ENCODE assay signal across 1 cellular context in genomic region chr2:61853848-61854434, GRCh38.
TF ChIP-seq lines count a peak whose summit lies in the region.

A gene with protein sequence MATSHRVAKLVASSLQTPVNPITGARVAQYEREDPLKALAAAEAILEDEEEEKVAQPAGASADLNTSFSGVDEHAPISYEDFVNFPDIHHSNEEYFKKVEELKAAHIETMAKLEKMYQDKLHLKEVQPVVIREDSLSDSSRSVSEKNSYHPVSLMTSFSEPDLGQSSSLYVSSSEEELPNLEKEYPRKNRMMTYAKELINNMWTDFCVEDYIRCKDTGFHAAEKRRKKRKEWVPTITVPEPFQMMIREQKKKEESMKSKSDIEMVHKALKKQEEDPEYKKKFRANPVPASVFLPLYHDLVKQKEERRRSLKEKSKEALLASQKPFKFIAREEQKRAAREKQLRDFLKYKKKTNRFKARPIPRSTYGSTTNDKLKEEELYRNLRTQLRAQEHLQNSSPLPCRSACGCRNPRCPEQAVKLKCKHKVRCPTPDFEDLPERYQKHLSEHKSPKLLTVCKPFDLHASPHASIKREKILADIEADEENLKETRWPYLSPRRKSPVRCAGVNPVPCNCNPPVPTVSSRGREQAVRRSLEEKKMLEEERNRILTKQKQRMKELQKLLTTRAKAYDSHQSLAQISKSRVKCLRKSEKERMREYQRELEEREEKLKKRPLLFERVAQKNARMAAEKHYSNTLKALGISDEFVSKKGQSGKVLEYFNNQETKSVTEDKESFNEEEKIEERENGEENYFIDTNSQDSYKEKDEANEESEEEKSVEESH (minus strand): TSS chr2:61854060. CDS start chr2:61854041, 19 bp downstream.

TF ChIP-seq in HepG2, 621 proteins besides CTCF, POLR2A, EP300 and RAD21 (continued from another document and continues in another):
- TF ChIP-seq LRRFIP1 (CRISPR knock-in tag; conservative IDR thresholded peaks at IDR 0.05) (no peak; the same call in 1 of the 2 replicates), ZNF33B (CRISPR knock-in tag; IDR thresholded peaks at IDR 0.05) (peak; percentile 91; the same call in 1 of the 2 replicates), ZNF713 (CRISPR knock-in tag; IDR thresholded peaks at IDR 0.05) (peak; percentile 57; the same call in 1 of the 2 replicates), ISL2 (CRISPR knock-in tag; IDR thresholded peaks at IDR 0.05) (peak; percentile 68), ZNF644 (CRISPR knock-in tag; IDR thresholded peaks at IDR 0.05; ENCODE audit: low read depth) (0 out of 2 replicates have a peak, but pooled peaks have one; percentile 13), TAF15 (IDR thresholded peaks at IDR 0.05; ENCODE audit: low read depth, low read length, poor library complexity, severe bottlenecking) (no peak), PHF5A (CRISPR knock-in tag; IDR thresholded peaks at IDR 0.05; ENCODE audit: low read depth, unreplicated experiment) (peak; percentile 27), ZNF660 (CRISPR knock-in tag; IDR thresholded peaks at IDR 0.05; ENCODE audit: borderline replicate concordance, low read depth) (no peak), PPARG (CRISPR knock-in tag; conservative IDR thresholded peaks at IDR 0.05) (peak; percentile 46; the same call in 1 of the 2 replicates), DRAP1 (CRISPR knock-in tag; IDR thresholded peaks at IDR 0.05) (0 out of 2 replicates have a peak, but pooled peaks have one; percentile 19), RBFOX2 (IDR thresholded peaks at IDR 0.05; ENCODE audit: low read depth, low read length) (peak; percentile 70), ZNF709 (CRISPR knock-in tag; IDR thresholded peaks at IDR 0.05) (peak; percentile 90), ZNF629 (CRISPR knock-in tag; conservative IDR thresholded peaks at IDR 0.05) (no peak), MBNL3 (CRISPR knock-in tag; conservative IDR thresholded peaks at IDR 0.05) (no peak), ZNF407 (CRISPR knock-in tag; IDR thresholded peaks at IDR 0.05; ENCODE audit: not compliant biosample characterization) (no peak), CREB1 (IDR thresholded peaks at IDR 0.05) (no peak), CREB1 (CRISPR knock-in tag; IDR thresholded peaks at IDR 0.05) (no peak; the same call in 1 of the 2 replicates), TMF1 (CRISPR knock-in tag; IDR thresholded peaks at IDR 0.05; ENCODE audit: low read depth) (0 out of 2 replicates have a peak, but pooled peaks have one; percentile 57), MEIS1 (CRISPR knock-in tag; IDR thresholded peaks at IDR 0.05; ENCODE audit: borderline replicate concordance) (peak; percentile 89), CREBL2 (CRISPR knock-in tag; IDR thresholded peaks at IDR 0.05; ENCODE audit: borderline replicate concordance) (no peak; the same call in 1 of the 2 replicates), ZNF549 (CRISPR knock-in tag; IDR thresholded peaks at IDR 0.05) (0 out of 2 replicates have a peak, but pooled peaks have one; percentile 52), ZNF350 (CRISPR knock-in tag; IDR thresholded peaks at IDR 0.05; ENCODE audit: borderline replicate concordance, low read depth) (no peak; the same call in none of the 2 replicates), CAMTA2 (CRISPR knock-in tag; IDR thresholded peaks at IDR 0.05; ENCODE audit: borderline replicate concordance) (no peak), TP53 (CRISPR knock-in tag; conservative IDR thresholded peaks at IDR 0.05) (0 out of 2 replicates have a peak, but pooled peaks have one; percentile 37), PCBP1 (IDR thresholded peaks at IDR 0.05; ENCODE audit: borderline replicate concordance, low read depth, low read length) (no peak), ZNF317 (CRISPR knock-in tag; IDR thresholded peaks at IDR 0.05) (peak; percentile 75; the same call in 1 of the 2 replicates), ONECUT2 (CRISPR knock-in tag; IDR thresholded peaks at IDR 0.05) (no peak), PLRG1 (conservative IDR thresholded peaks at IDR 0.05) (no peak), ZNF235 (CRISPR knock-in tag; IDR thresholded peaks at IDR 0.05; ENCODE audit: borderline replicate concordance) (0 out of 2 replicates have a peak, but pooled peaks have one; percentile 23), HIVEP1 (CRISPR knock-in tag; IDR thresholded peaks at IDR 0.05) (peak; percentile 88), MED8 (CRISPR knock-in tag; IDR thresholded peaks at IDR 0.05; ENCODE audit: insufficient replicate concordance) (peak; percentile 53), SUZ12 (IDR thresholded peaks at IDR 0.05; ENCODE audit: low read depth, low read length) (no peak), NCOA1 (CRISPR knock-in tag; IDR thresholded peaks at IDR 0.05) (no peak; the same call in 1 of the 2 replicates), TCF7 (IDR thresholded peaks at IDR 0.05; ENCODE audit: low read depth) (no peak), KMT2A (CRISPR knock-in tag; IDR thresholded peaks at IDR 0.05) (no peak; the same call in 1 of the 2 replicates), ZNF724P (CRISPR knock-in tag; IDR thresholded peaks at IDR 0.05; ENCODE audit: borderline replicate concordance) (no peak), KLF16 (CRISPR knock-in tag; IDR thresholded peaks at IDR 0.05) (peak in 1 of 2 experiments; percentile 79; a peak in 2 of 4 replicates), ZNF512B (CRISPR knock-in tag; IDR thresholded peaks at IDR 0.05; ENCODE audit: borderline replicate concordance) (no peak; the same call in 1 of the 2 replicates)
- TF ChIP-seq, protein P1, sequence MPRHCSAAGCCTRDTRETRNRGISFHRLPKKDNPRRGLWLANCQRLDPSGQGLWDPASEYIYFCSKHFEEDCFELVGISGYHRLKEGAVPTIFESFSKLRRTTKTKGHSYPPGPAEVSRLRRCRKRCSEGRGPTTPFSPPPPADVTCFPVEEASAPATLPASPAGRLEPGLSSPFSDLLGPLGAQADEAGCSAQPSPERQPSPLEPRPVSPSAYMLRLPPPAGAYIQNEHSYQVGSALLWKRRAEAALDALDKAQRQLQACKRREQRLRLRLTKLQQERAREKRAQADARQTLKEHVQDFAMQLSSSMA (CRISPR knock-in tag; IDR thresholded peaks at IDR 0.05): no peak; the same call in 1 of the 2 replicates
- TF ChIP-seq, protein P2, sequence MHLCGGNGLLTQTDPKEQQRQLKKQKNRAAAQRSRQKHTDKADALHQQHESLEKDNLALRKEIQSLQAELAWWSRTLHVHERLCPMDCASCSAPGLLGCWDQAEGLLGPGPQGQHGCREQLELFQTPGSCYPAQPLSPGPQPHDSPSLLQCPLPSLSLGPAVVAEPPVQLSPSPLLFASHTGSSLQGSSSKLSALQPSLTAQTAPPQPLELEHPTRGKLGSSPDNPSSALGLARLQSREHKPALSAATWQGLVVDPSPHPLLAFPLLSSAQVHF (CRISPR knock-in tag; IDR thresholded peaks at IDR 0.05): 0 out of 2 replicates have a peak, but pooled peaks have one; percentile 66
- TF ChIP-seq, protein P3, sequence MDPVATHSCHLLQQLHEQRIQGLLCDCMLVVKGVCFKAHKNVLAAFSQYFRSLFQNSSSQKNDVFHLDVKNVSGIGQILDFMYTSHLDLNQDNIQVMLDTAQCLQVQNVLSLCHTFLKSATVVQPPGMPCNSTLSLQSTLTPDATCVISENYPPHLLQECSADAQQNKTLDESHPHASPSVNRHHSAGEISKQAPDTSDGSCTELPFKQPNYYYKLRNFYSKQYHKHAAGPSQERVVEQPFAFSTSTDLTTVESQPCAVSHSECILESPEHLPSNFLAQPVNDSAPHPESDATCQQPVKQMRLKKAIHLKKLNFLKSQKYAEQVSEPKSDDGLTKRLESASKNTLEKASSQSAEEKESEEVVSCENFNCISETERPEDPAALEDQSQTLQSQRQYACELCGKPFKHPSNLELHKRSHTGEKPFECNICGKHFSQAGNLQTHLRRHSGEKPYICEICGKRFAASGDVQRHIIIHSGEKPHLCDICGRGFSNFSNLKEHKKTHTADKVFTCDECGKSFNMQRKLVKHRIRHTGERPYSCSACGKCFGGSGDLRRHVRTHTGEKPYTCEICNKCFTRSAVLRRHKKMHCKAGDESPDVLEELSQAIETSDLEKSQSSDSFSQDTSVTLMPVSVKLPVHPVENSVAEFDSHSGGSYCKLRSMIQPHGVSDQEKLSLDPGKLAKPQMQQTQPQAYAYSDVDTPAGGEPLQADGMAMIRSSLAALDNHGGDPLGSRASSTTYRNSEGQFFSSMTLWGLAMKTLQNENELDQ (CRISPR knock-in tag; IDR thresholded peaks at IDR 0.05; ENCODE audit: borderline replicate concordance): 0 out of 2 replicates have a peak, but pooled peaks have one; percentile 69
